In the genomic region with DNA sequence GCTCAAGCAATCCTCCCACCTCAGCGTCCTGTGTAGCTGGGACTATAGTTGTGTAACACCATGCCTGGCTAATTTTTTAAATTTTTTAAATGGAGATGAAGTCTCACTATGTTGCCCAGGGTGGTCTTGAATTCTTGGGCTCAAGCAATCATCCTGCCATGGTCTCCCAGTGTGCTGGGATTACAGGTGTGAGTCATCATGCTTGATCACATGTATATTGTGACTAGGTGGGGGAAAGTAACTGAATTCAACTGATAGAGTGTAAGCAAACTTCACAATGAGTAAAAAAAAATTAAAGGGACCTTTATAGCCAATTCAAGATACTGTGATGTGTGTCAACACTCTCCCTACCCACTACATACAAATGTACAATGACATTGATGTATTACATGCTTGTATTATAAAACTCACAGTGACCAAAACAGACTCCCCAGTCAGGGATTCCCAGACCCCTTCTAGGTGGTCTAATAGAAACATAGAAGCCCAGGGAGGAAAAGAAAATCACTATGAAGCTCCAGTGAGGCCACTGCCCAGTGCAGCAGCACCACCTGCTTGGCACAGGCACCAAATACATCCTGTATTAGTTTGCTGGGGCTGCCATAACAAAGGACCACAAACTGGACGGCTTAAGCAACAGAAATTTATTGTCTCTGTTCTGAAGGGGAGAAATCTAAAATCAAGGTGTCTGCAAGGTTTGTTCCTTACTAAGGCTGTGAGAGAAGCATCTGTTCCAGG, we compare ENCODE assay signal across 19 cellular contexts. TPM values are rescaled to one million over a fixed set of nuclear protein-coding genes. Genes with fewer than 3 reads are reported as not detected.
DNase-seq lines count a peak whose midpoint lies in the region; TF ChIP-seq lines count a peak whose summit lies in the region.
"Had no signal": no experiment of that assay in that cellular context is flagged by ENCODE, and none has a peak within 500 bp of the region (broad histone marks: within the 10 kb centered on the region; RNA-seq: fewer than 3 reads in every experiment).

No MANE protein-coding gene starts in this region.

- no peak overlapping the region for H3K4me3 Mint-ChIP-seq in activated T-cell treated with anti-CD3 and anti-CD28 coated beads, Interleukin-2, amount 50 U/mL, for 24 hours
- H3K4me3 Mint-ChIP-seq in immature natural killer cell, result no peak overlapping the region
- H3K4me3 Mint-ChIP-seq: activated naive CD8-positive, alpha-beta T cell treated with anti-CD3 and anti-CD28 coated beads, Interleukin-2, amount 50 U/mL, for 24 hours had no signal

- peak overlapping the region; percentile 8 for H3K27ac Mint-ChIP-seq in activated T-cell treated with anti-CD3 and anti-CD28 coated beads, Interleukin-2, amount 50 U/mL, for 24 hours
- peak overlapping the region in 1 of 6 donors; percentile 40 for H3K27ac Mint-ChIP-seq in immature natural killer cell
- H3K27ac Mint-ChIP-seq: activated naive CD8-positive, alpha-beta T cell treated with anti-CD3 and anti-CD28 coated beads, Interleukin-2, amount 50 U/mL, for 24 hours had no signal

- H3K9ac ChIP-seq in OCI-LY3 (ENCODE audit: low read length), result no peak overlapping the region
- H3K9ac ChIP-seq: BLaER1 treated with 17β-estradiol and CSF1 and Interleukin-3, amounts not matched to agents 10 nM and 100 nM had no signal

- no peaks in the 10 kb centered on the region for H3K9me3 ChIP-seq in OCI-LY3 (ENCODE audit: insufficient read depth, low read length)
- H3K9me3 ChIP-seq: breast epithelium, right atrium auricular region had no signal

- peaks cover 14% of the 10 kb centered on the region for H3K4me1 Mint-ChIP-seq in activated T-cell treated with anti-CD3 and anti-CD28 coated beads, Interleukin-2, amount 50 U/mL, for 24 hours (ENCODE audit: low read depth)
- no peaks in the 10 kb centered on the region for H3K4me1 Mint-ChIP-seq in immature natural killer cell
- H3K4me1 Mint-ChIP-seq: activated naive CD8-positive, alpha-beta T cell treated with anti-CD3 and anti-CD28 coated beads, Interleukin-2, amount 50 U/mL, for 24 hours had no signal

- no peak overlapping the region for H3K4me2 ChIP-seq in OCI-LY3 (ENCODE audit: low read length)
- H3K4me2 ChIP-seq: BLaER1 treated with 17β-estradiol and CSF1 and Interleukin-3, amounts not matched to agents 10 nM and 100 nM had no signal

- DNase-seq in activated T-cell treated with anti-CD3 and anti-CD28 coated beads, Interleukin-2, amount 50 U/mL, for 24 hours, result no peak
- DNase-seq in activated T-cell treated with anti-CD3 and anti-CD28 coated beads, Interleukin-2, amount 50 U/mL, for 48 hours, result no peak
- no peak for DNase-seq in dorsolateral prefrontal cortex
- DNase-seq in germinal center (ENCODE audit: low spot score), result no peak
- no peak for DNase-seq in immature natural killer cell
- DNase-seq in NCI-H2029 (lab: John Stamatoyannopoulos, UW), result no peak
- DNase-seq: activated CD4-positive, alpha-beta T cell treated with anti-CD3 and anti-CD28 coated beads for 1 hour; activated naive CD8-positive, alpha-beta T cell treated with anti-CD3 and anti-CD28 coated beads, Interleukin-2, amount 50 U/mL, for 24 hours; foreskin melanocyte; H7; mammary epithelial cell; NCI-H1105 treated with DMSO at 0.1 percent for 48 hours; NCI-H510A treated with DMSO at 0.1 percent for 48 hours; stimulated activated CD4-positive, alpha-beta T cell treated with anti-CD3 and anti-CD28 coated beads, Interleukin-12 subunit alpha, Interleukin-12 subunit beta, amount 100 ng/mL, for 4 hours had no signal

- H3K27me3 ChIP-seq in OCI-LY3 (ENCODE audit: low read depth, low read length) (no peaks in the 10 kb centered on the region), dorsolateral prefrontal cortex (no peaks in the 10 kb centered on the region)
- H3K27me3 ChIP-seq: BLaER1 treated with 17β-estradiol and CSF1 and Interleukin-3, amounts not matched to agents 10 nM and 100 nM; breast epithelium; right atrium auricular region had no signal

- H3K9me3 Mint-ChIP-seq in activated T-cell treated with anti-CD3 and anti-CD28 coated beads, Interleukin-2, amount 50 U/mL, for 24 hours, result no peaks in the 10 kb centered on the region
- H3K9me3 Mint-ChIP-seq in immature natural killer cell, result no peaks in the 10 kb centered on the region
- H3K9me3 Mint-ChIP-seq: activated naive CD8-positive, alpha-beta T cell treated with anti-CD3 and anti-CD28 coated beads, Interleukin-2, amount 50 U/mL, for 24 hours had no signal

- no peaks in the 10 kb centered on the region for H4K20me1 ChIP-seq in OCI-LY3 (ENCODE audit: insufficient read depth, low read length)
- H4K20me1 ChIP-seq: BLaER1 treated with 17β-estradiol and CSF1 and Interleukin-3, amounts not matched to agents 10 nM and 100 nM had no signal

- H3K27me3 Mint-ChIP-seq in activated T-cell treated with anti-CD3 and anti-CD28 coated beads, Interleukin-2, amount 50 U/mL, for 24 hours, result no peaks in the 10 kb centered on the region
- H3K27me3 Mint-ChIP-seq in immature natural killer cell (ENCODE audit: low read depth in 3 of 3), result peaks cover 0 to 3% (median 0%) of the 10 kb centered on the region in 3 donors
- H3K27me3 Mint-ChIP-seq: activated naive CD8-positive, alpha-beta T cell treated with anti-CD3 and anti-CD28 coated beads, Interleukin-2, amount 50 U/mL, for 24 hours had no signal

- H3K79me2 ChIP-seq in OCI-LY3 (ENCODE audit: low read length), result no peaks in the 10 kb centered on the region

- H3K36me3 ChIP-seq in OCI-LY3 (replicated peaks; ENCODE audit: low read depth, low read length), result peaks cover 16% of the 10 kb centered on the region
- H3K36me3 ChIP-seq: breast epithelium, right atrium auricular region had no signal

- H3K27ac ChIP-seq in OCI-LY3 (ENCODE audit: low read length), result no peak overlapping the region
- H3K27ac ChIP-seq in dorsolateral prefrontal cortex, result peak overlapping the region in 47 of 59 donors; percentile 6 to 93 (median 81)
- H3K27ac ChIP-seq in temporal lobe (ENCODE audit: low read depth, low read length), result peak overlapping the region; percentile 96
- H3K27ac ChIP-seq: BLaER1 treated with 17β-estradiol and CSF1 and Interleukin-3, amounts not matched to agents 10 nM and 100 nM; breast epithelium; right atrium auricular region had no signal

- H3K4me1 ChIP-seq in OCI-LY3 (ENCODE audit: low read length), result no peaks in the 10 kb centered on the region
- H3K4me1 ChIP-seq: BLaER1 treated with 17β-estradiol and CSF1 and Interleukin-3, amounts not matched to agents 10 nM and 100 nM; breast epithelium; right atrium auricular region had no signal

- intact Hi-C loops in dorsolateral prefrontal cortex (cut with DNase I), result loop anchor here in 1 of 2 donors (5.0 kb wide), 1 partner anchor 153 kb away; no protein-coding TSS in a partner anchor

- H3K36me3 Mint-ChIP-seq in activated T-cell treated with anti-CD3 and anti-CD28 coated beads, Interleukin-2, amount 50 U/mL, for 24 hours (ENCODE audit: low read depth), result peaks cover 47% of the 10 kb centered on the region
- peaks cover 9 to 11% (median 10%) of the 10 kb centered on the region in 3 donors for H3K36me3 Mint-ChIP-seq in immature natural killer cell

- TF ChIP-seq CTCF in OCI-LY3 (IDR thresholded peaks at IDR 0.05; ENCODE audit: low read depth, low read length), result peak; percentile 11; the same call in 1 of the 2 replicates
- peak in 7 of 56 donors; percentile 9 to 57 (median 25) for TF ChIP-seq CTCF in dorsolateral prefrontal cortex (IDR thresholded peaks at IDR 0.05 in 54 of 56, conservative IDR thresholded peaks at IDR 0.05 in 2 of 56; ENCODE audit: low read depth in 1 of 56, partially characterized antibody in 56 of 56)

- no peak overlapping the region for H2AFZ ChIP-seq in OCI-LY3 (ENCODE audit: low read depth, low read length)

- no peak overlapping the region for H3K4me3 ChIP-seq in OCI-LY3 (ENCODE audit: low read length)
- H3K4me3 ChIP-seq in dorsolateral prefrontal cortex, result no peak overlapping the region
- H3K4me3 ChIP-seq: BLaER1 treated with 17β-estradiol and CSF1 and Interleukin-3, amounts not matched to agents 10 nM and 100 nM; breast epithelium; right atrium auricular region had no signal

RNA-seq across cellular contexts. Expression of a gene that starts 8.8 kb away (rescaled TPM):
- total RNA-seq in dorsolateral prefrontal cortex (10 to 100 TPM in 64 of 120 experiments, 1 to 10 TPM in 56; 4.1 to 17.5 (median 10.1) TPM), temporal lobe (16.5 TPM)
- 10 to 100 TPM; 45.4 to 59.6 (median 57.0) TPM for polyA plus RNA-seq in immature natural killer cell

RNA-seq across cellular contexts. Expression of a gene that starts 21.4 kb away (rescaled TPM):
- total RNA-seq in dorsolateral prefrontal cortex (1 to 10 TPM; 1.2 to 8.9 (median 3.7) TPM), temporal lobe (0.49 TPM)
- polyA plus RNA-seq in immature natural killer cell, result 1 to 10 TPM; 1.5 to 3.1 (median 2.4) TPM
- total RNA-seq: H7 had no signal
